Comparison of ENCODE assay signal across 8 cellular contexts in the genomic region with DNA sequence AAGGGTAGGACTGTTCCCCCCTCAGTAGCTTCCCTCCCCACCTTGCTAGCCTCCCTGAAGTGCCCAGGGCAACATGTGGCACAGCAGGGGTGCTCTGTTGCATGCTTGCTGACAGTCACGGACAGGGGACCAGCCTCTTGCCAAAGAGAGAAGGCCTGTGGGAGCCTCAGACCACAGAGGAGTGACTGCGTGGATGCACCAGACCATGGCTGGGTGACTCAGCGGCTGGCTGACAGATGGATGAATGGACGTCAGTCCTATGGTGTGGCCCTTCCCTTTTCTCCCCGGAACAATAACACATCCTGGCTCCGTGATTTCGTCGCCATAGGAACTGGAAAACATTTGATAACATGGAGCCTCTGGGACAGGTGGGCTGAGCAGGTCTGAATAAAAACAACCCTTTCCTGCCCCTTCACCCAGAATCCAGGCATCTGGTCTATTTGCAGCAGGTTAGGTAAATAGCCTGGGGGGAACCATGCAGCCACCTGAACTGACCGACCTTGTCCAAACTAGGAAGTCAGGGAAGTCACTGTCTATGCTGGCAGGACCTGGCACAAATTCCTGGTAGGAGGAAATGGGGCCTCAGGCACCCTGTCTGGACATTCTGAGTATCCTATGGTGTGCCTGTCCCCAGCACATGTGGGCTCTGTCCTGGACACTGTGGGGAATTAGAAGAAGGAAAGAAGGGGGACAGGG. TPM values are rescaled to one million over a fixed set of nuclear protein-coding genes. Genes with fewer than 3 reads are reported as not detected.
DNase-seq lines count a peak whose midpoint lies in the region; ATAC-seq, FAIRE-seq and TF ChIP-seq lines count a peak whose summit lies in the region.

No MANE protein-coding gene starts in this region.

- no peak overlapping the region for H2BK12ac ChIP-seq in H9 (ENCODE audit: insufficient read length, low read depth, low read length)

- no peaks in the 10 kb centered on the region for H3K79me1 ChIP-seq in H9 (ENCODE audit: insufficient read depth, low read depth, low read length, poor library complexity, severe bottlenecking)

- no peak overlapping the region for H3K4me3 Mint-ChIP-seq in H9
- H3K4me3 Mint-ChIP-seq in memory B cell = no peak overlapping the region

- H4K20me1 ChIP-seq in H9 (ENCODE audit: control insufficient read depth, insufficient read depth, insufficient read length) = no peaks in the 10 kb centered on the region

- no peak overlapping the region for H3K4me2 ChIP-seq in H9 (ENCODE audit: insufficient read depth, insufficient read length, low read length)

- H3K4me1 Mint-ChIP-seq in H9 (peaks cover 12 to 22% of the 10 kb centered on the region in 2 experiments), memory B cell (no peaks in the 10 kb centered on the region)

- no peak overlapping the region for H2AK5ac ChIP-seq in H9 (ENCODE audit: insufficient read length, low read length)

- no CpG with 5 or more reads among the region's 9 CpGs for WGBS in H9 (ENCODE audit: extremely low coverage, insufficient read length, low lambda C conversion rate)

- H3K4me3 ChIP-seq in breast epithelium = no peak overlapping the region
- no peak overlapping the region for H3K4me3 ChIP-seq in effector memory CD4-positive, alpha-beta T cell (ENCODE audit: insufficient read depth, low read depth, low read length, poor library complexity, severe bottlenecking)

- no peak overlapping the region for H3K56ac ChIP-seq in H9 (ENCODE audit: insufficient read length, low read depth, low read length)

- no peaks in the 10 kb centered on the region for H3K79me2 ChIP-seq in H9 (ENCODE audit: insufficient read depth, low read length)

- FAIRE-seq in GM19239 (lab: Jason Lieb, UNC) = no peak

- H2AFZ ChIP-seq in H9 (ENCODE audit: low read length) = no peak overlapping the region

- H4K91ac ChIP-seq in H9 (ENCODE audit: insufficient read length, low read depth, low read length) = no peak overlapping the region

- H3K36me3 Mint-ChIP-seq in H9 (ENCODE audit: insufficient read depth in 1 of 3, low read depth in 3 of 3) (no peaks in the 10 kb centered on the region), memory B cell (no peaks in the 10 kb centered on the region)

- H2BK120ac ChIP-seq in H9 (ENCODE audit: low read depth, low read length, poor library complexity, severe bottlenecking) = no peak overlapping the region

- no peak overlapping the region for H3K4ac ChIP-seq in H9 (ENCODE audit: low read depth, low read length)

- no peak for TF ChIP-seq POLR2A in breast epithelium (IDR thresholded peaks at IDR 0.05)

- H4K8ac ChIP-seq in H9 (replicated peaks; ENCODE audit: insufficient read length, low read depth, low read length) = no peak overlapping the region

- no peak overlapping the region for H3K23ac ChIP-seq in H9 (ENCODE audit: insufficient read length, low read depth, low read length)

- H2BK15ac ChIP-seq in H9 (ENCODE audit: low read depth, low read length) = no peak overlapping the region

- intact Hi-C loops in breast epithelium (cut with DNase I; ENCODE audit: low total_unique reads) = no loop called here

- no peaks in the 10 kb centered on the region for H3K23me2 ChIP-seq in H9 (ENCODE audit: insufficient read length, low read depth, low read length, poor library complexity, severe bottlenecking)

- no peak overlapping the region for H3T11ph ChIP-seq in H9 (ENCODE audit: low read length)

- DNase-seq in AG08396 (ENCODE audit: low spot score) (peak; percentile 64), H9 (peak; percentile 55), NCI-H460 (ENCODE audit: extremely low read depth, low read depth) (peak; percentile 79), breast epithelium (ENCODE audit: low spot score in 2 of 2) (peak; percentile 78 to 86), memory B cell (ENCODE audit: low spot score in 2 of 2) (no peak), HuH-7 (ENCODE audit: low spot score) (no peak), GM19239 (ENCODE audit: insufficient read length, low spot score) (no peak)
- no peak for DNase-seq in effector memory CD4-positive, alpha-beta T cell

- H3K14ac ChIP-seq in H9 (ENCODE audit: insufficient read depth, low read length) = peak overlapping the region; percentile 51; the same call in 1 of the 2 replicates

- no peaks in the 10 kb centered on the region for H3K36me3 ChIP-seq in breast epithelium
- no peaks in the 10 kb centered on the region for H3K36me3 ChIP-seq in effector memory CD4-positive, alpha-beta T cell (ENCODE audit: control insufficient read depth, insufficient read depth, low read length)

- H3K18ac ChIP-seq in H9 (ENCODE audit: insufficient read length, low read depth, low read length) = peak overlapping the region; percentile 73

- H3K27me3 Mint-ChIP-seq in H9 (ENCODE audit: low read depth) (peaks cover 2% of the 10 kb centered on the region), memory B cell (peaks cover 7% of the 10 kb centered on the region)

- no peak for TF ChIP-seq CTCF in H9 (conservative IDR thresholded peaks at IDR 0.05)
- no peak for TF ChIP-seq CTCF in breast epithelium (IDR thresholded peaks at IDR 0.05)

- H3K4me1 ChIP-seq in H9 (ENCODE audit: insufficient read depth, low read length) (no peaks in the 10 kb centered on the region), breast epithelium (no peaks in the 10 kb centered on the region)
- H3K4me1 ChIP-seq in effector memory CD4-positive, alpha-beta T cell (ENCODE audit: control insufficient read depth, insufficient read depth, low read length, poor library complexity, severe bottlenecking) = no peaks in the 10 kb centered on the region

- no peak overlapping the region for H3K9ac ChIP-seq in H9 (ENCODE audit: extremely low read depth, insufficient read length, low read length)

- peak; percentile 31 for ATAC-seq in memory B cell (ENCODE audit: low read depth)

- no peak overlapping the region for H2BK20ac ChIP-seq in H9 (ENCODE audit: low read depth, low read length, poor library complexity, severe bottlenecking)

- H3K9me3 ChIP-seq in H9 (ENCODE audit: control insufficient read depth, low read depth, low read length) (no peaks in the 10 kb centered on the region), breast epithelium (no peaks in the 10 kb centered on the region)
- no peaks in the 10 kb centered on the region for H3K9me3 ChIP-seq in effector memory CD4-positive, alpha-beta T cell (ENCODE audit: control insufficient read depth, low read length)

- H3K27ac ChIP-seq in H9 (ENCODE audit: insufficient read length, low read depth, low read length) = no peak overlapping the region
- H3K27ac ChIP-seq in breast epithelium = peak overlapping the region; percentile 77 to 82
- H3K27ac ChIP-seq in effector memory CD4-positive, alpha-beta T cell (ENCODE audit: insufficient read depth, low read length, poor library complexity, severe bottlenecking) = no peak overlapping the region

- H3K27ac Mint-ChIP-seq in H9 (peak overlapping the region in 1 of 3 experiments; percentile 49; a peak in 2 of 7 replicates), memory B cell (no peak overlapping the region)

- no peak overlapping the region for H4K5ac ChIP-seq in H9 (ENCODE audit: insufficient read length, low read depth, low read length)

- no peaks in the 10 kb centered on the region for H3K9me3 Mint-ChIP-seq in H9
- no peaks in the 10 kb centered on the region for H3K9me3 Mint-ChIP-seq in memory B cell

- H3K27me3 ChIP-seq in H9 (ENCODE audit: insufficient read depth, low read length) (no peaks in the 10 kb centered on the region), breast epithelium (no peaks in the 10 kb centered on the region)
- H3K27me3 ChIP-seq in effector memory CD4-positive, alpha-beta T cell (replicated peaks; ENCODE audit: control insufficient read depth, insufficient read depth, low read length, poor library complexity, severe bottlenecking) = no peaks in the 10 kb centered on the region

- no peak overlapping the region for H2BK5ac ChIP-seq in H9 (ENCODE audit: insufficient read length, low read length)

RNA-seq across cellular contexts. Expression of gene NENF, which starts 53.3 kb away (rescaled TPM):
- total RNA-seq in H9 (2021) (28.3 and 28.4 TPM in 2 replicates), breast epithelium (100 to 1,000 TPM in 2 of 3 donors, 10 to 100 TPM in 1; 78.9 to 142 (median 142) TPM)
- 101 and 137 TPM in 2 replicates for total RNA-seq in NCI-H460 (2014; rRNA removed; shearing (Covaris generic))
- polyA plus RNA-seq in NCI-H460 (2014; cell fraction: nucleus; rRNA removed) = 41.7 and 203 TPM in 2 replicates

Comparison
In these comparisons a context has a peak if more than half of its experiments do, and no peak if none do; other contexts are left out.
1. DNase-seq: peak in AG08396 (single experiment), H9 (single experiment), NCI-H460 (single experiment) and breast epithelium (2 of 2); none in memory B cell (0 of 2), effector memory CD4-positive, alpha-beta T cell (0 of 3), HuH-7 (single experiment) and GM19239 (single experiment).
2. H3K27ac ChIP-seq: peak in breast epithelium (2 of 2); none in H9 (single experiment) and effector memory CD4-positive, alpha-beta T cell (single experiment).